1 cellular context compared by ENCODE assay signal in genomic region chr2:120245520-120245835, GRCh38.
TF ChIP-seq lines count a peak whose summit lies in the region.

No MANE protein-coding gene starts in this region.

TF ChIP-seq in HepG2, 621 proteins besides CTCF, POLR2A, EP300 and RAD21 (continued from another document):
- TF ChIP-seq ZNF280D (CRISPR knock-in tag; IDR thresholded peaks at IDR 0.05) = no peak
- TF ChIP-seq NCOR1 (IDR thresholded peaks at IDR 0.05; ENCODE audit: borderline replicate concordance, low read length) = no peak
- TF ChIP-seq HOXA5 (CRISPR knock-in tag; IDR thresholded peaks at IDR 0.05) = no peak
- no peak for TF ChIP-seq ZKSCAN5 (CRISPR knock-in tag; IDR thresholded peaks at IDR 0.05)
- TF ChIP-seq HMG20B (CRISPR knock-in tag; conservative IDR thresholded peaks at IDR 0.05) = peak; percentile 64; the same call in 1 of the 2 replicates
- 0 out of 2 replicates have a peak, but pooled peaks have one; percentile 21 for TF ChIP-seq ZFX (CRISPR knock-in tag; IDR thresholded peaks at IDR 0.05; ENCODE audit: low read depth)
- no peak for TF ChIP-seq POGK (CRISPR knock-in tag; conservative IDR thresholded peaks at IDR 0.05)
- no peak for TF ChIP-seq ZBED4 (CRISPR knock-in tag; IDR thresholded peaks at IDR 0.05; ENCODE audit: borderline replicate concordance)
